1 cellular context compared by ENCODE assay signal in the genomic region with DNA sequence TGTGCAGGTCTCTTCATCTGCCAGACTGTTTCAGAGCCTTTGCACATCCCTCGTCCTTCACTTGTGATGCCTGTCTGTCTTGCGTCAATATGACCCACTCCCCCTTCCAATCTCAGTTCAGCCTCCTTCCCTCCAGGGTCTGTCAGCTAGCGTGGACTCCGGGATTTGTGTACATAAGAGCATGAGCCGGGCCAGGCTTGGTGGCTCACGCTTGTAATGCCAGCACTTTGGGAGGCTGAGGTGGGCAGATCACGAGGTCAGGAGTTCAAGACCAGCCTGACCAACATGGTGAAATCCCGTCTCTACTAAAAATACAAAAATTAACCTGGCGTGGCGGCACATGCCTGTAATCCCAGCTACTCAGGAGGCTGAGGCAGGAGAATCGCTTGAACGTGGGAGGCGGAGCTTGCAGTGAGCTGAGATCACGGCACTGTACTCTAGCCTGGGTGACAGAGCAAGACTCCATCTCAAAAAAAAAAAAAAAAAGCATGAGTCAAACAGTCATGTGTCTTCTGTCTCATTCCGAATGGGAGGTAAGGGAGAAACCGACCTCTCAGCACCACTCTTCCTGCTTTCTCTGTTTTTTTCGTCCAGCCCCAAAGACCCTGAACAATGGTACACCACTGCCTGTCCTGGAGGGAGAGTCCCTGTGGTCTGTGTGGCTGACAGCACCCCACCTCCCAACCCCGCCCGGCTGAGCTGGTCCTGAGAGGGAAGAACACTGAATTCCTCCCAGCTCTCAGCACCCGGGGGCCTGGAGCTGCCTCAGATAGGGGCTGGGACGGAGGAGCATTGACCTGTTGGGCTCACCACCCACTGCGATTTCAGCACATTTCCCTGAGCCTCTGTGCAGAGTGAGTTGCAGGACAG.
TF ChIP-seq lines count a peak whose summit lies in the region.

No MANE protein-coding gene starts in this region.

TF ChIP-seq in K562, 482 proteins besides CTCF, POLR2A, EP300 and RAD21 (continued from another document):
- TF ChIP-seq, protein P1, sequence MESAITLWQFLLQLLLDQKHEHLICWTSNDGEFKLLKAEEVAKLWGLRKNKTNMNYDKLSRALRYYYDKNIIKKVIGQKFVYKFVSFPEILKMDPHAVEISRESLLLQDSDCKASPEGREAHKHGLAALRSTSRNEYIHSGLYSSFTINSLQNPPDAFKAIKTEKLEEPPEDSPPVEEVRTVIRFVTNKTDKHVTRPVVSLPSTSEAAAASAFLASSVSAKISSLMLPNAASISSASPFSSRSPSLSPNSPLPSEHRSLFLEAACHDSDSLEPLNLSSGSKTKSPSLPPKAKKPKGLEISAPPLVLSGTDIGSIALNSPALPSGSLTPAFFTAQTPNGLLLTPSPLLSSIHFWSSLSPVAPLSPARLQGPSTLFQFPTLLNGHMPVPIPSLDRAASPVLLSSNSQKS (CRISPR knock-in tag; IDR thresholded peaks at IDR 0.05): no peak
- TF ChIP-seq ZNF507 (tag; conservative IDR thresholded peaks at IDR 0.05): no peak
- TF ChIP-seq KDM5B (IDR thresholded peaks at IDR 0.05; ENCODE audit: insufficient replicate concordance, low read depth, low read length): no peak
- no peak for TF ChIP-seq TAF7 (tag; IDR thresholded peaks at IDR 0.05)
- TF ChIP-seq BCL6 (CRISPR knock-in tag; IDR thresholded peaks at IDR 0.05): no peak
- TF ChIP-seq ZNF384 (IDR thresholded peaks at IDR 0.05; ENCODE audit: low read depth, low read length): peak; percentile 90
- no peak for TF ChIP-seq RBBP5 (IDR thresholded peaks at IDR 0.05; ENCODE audit: borderline replicate concordance, insufficient read depth, low read length, poor library complexity, severe bottlenecking)
- no peak for TF ChIP-seq TCF7L2 (IDR thresholded peaks at IDR 0.05; ENCODE audit: low read depth, low read length)
- 0 out of 2 replicates have a peak, but pooled peaks have one; percentile 20 for TF ChIP-seq SMARCA4 (IDR thresholded peaks at IDR 0.05)
- no peak for TF ChIP-seq LARP7 (IDR thresholded peaks at IDR 0.05)
- TF ChIP-seq HDAC6 (IDR thresholded peaks at IDR 0.05; ENCODE audit: low read depth, low read length): no peak
- peak; percentile 53; the same call in 1 of the 2 replicates for TF ChIP-seq JUND (IDR thresholded peaks at IDR 0.05; ENCODE audit: borderline replicate concordance, low read depth, low read length)
- no peak for TF ChIP-seq JUND (tag; IDR thresholded peaks at IDR 0.05; ENCODE audit: borderline replicate concordance, low read depth, low read length)
- TF ChIP-seq NONO (IDR thresholded peaks at IDR 0.05; ENCODE audit: low read depth in 2 of 2, low read length in 1 of 2): no peak
- TF ChIP-seq HNRNPUL1 (IDR thresholded peaks at IDR 0.05; ENCODE audit: low read length): no peak
- no peak for TF ChIP-seq SRSF9 (IDR thresholded peaks at IDR 0.05; ENCODE audit: borderline replicate concordance, low read depth, low read length)
- no peak for TF ChIP-seq ELF4 (CRISPR knock-in tag; IDR thresholded peaks at IDR 0.05)
- TF ChIP-seq ZNF175 (CRISPR knock-in tag; IDR thresholded peaks at IDR 0.05; ENCODE audit: low read depth): 0 out of 2 replicates have a peak, but pooled peaks have one; percentile 14
- TF ChIP-seq, protein P2, sequence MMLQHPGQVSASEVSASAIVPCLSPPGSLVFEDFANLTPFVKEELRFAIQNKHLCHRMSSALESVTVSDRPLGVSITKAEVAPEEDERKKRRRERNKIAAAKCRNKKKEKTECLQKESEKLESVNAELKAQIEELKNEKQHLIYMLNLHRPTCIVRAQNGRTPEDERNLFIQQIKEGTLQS (IDR thresholded peaks at IDR 0.05): peak; percentile 53; the same call in 1 of the 2 replicates
- TF ChIP-seq, protein P2 (CRISPR knock-in tag; conservative IDR thresholded peaks at IDR 0.05): no peak
TF ChIP-seq in K562: peak in this region for 10.
